ENCODE assay signal across 2 cellular contexts in the genomic region with DNA sequence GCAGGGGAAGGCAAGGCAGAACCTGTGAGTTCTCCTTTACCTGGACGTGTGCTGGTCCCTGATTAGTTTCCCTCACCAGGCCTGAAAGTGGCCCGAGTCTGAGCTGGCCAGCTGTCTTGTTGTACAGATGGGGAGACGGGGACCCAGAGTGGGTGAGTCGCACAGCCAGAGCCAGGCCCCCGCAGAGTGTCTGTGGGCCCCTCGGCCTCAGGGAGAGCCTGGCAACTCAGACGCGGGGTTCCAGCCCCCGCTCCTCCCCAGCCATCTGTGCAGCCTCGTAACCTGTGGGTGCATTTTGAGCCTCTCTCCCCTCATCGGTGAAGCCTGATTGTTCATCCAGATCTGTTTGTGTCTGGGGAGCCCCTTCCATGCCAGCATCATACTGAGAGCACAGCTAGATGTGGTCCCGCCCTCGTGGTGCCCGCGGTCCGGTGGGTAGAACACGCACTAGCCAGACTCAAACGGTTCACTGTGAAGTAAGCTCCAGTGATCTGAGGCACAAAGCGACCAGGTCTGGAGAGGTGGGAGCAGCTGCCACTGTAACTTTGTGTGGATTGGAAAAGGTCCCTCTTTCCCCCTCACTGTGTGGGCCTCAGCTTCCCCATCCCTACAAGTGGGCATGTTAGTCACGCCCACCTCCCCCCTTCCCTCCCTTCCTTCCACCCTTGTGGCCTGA.
TF ChIP-seq lines count a peak whose summit lies in the region.

No MANE protein-coding gene starts in this region.

TF ChIP-seq in SK-N-SH, 30 proteins besides CTCF, POLR2A, EP300 and RAD21:
- TF ChIP-seq MEF2A (IDR thresholded peaks at IDR 0.05; ENCODE audit: borderline replicate concordance, low read depth) (no peak), RFX5 (IDR thresholded peaks at IDR 0.05; ENCODE audit: low read length) (no peak), TAF1 (IDR thresholded peaks at IDR 0.05; ENCODE audit: borderline replicate concordance, low read depth, low read length) (no peak), TCF12 (IDR thresholded peaks at IDR 0.05) (no peak)

TF ChIP-seq in WTC11, 78 proteins besides CTCF, POLR2A, EP300 and RAD21:
- TF ChIP-seq TEAD1 (CRISPR knock-in tag; IDR thresholded peaks at IDR 0.05), result no peak
